8 cellular contexts compared by ENCODE assay signal in the genomic region with DNA sequence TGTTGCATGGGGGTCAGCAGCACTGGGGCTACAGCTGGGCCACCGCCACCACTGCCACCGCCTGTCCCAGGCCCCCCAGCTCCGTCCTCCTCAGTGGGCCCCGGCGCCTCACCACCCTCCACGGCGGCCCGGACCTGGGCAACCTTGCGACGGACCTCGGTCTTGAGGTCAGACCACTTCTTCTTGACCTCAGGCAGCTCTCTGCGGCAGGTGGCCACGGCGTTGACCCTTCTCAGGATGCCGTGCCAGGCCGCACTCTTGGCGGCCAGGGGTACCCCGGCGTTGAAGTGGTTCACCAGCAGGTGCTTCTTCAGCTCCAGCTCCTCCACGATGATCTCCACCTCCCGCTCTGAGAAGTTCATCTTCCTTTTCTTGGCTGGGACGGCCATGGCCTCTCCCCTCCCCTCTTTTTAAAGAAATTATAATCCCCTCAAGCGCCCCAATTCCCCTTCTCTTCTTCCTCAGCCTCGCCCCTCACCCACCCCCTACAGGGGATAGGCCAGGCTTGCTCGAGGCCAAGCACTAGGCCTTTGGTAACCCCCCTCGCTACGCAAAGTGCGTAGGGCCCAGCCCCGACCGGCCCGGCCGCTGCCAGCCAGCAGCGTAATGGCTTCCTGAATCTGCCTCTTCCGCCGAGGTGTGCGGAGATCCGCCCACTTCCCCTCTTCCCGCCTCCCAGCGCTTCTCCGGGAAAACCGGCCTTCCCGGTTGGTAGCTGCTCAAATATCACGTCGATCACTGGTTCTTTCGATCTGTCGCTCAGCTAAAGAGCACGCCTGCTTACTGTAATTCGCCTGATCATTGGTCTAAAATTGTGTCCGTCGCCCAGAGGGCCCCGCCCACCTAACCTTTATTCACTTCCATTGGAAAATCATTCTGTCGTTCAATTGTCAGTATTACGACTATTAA. TPM values are rescaled to one million over a fixed set of nuclear protein-coding genes. Genes with fewer than 3 reads are reported as not detected.
DNase-seq lines count a peak whose midpoint lies in the region; ATAC-seq and TF ChIP-seq lines count a peak whose summit lies in the region.

TSS of gene NAIF1 (minus strand) at position 608 of the 909 bp plus-strand sequence. CDS start at position 389, 219 bp downstream.

- peak within 1 kb of the TSS; percentile 85 to 90 for H3K4me3 ChIP-seq in testis

- peaks cover 28% of the 10 kb centered on the region for H3K4me1 ChIP-seq in testis

- no peaks in the 10 kb centered on the region for H3K36me3 Mint-ChIP-seq in activated naive CD4-positive, alpha-beta T cell treated with anti-CD3 and anti-CD28 coated beads, Interleukin-2, amount 50 U/mL, for 24 hours

- TF ChIP-seq CTCF in testis (IDR thresholded peaks at IDR 0.05) = no peak

- peak within 1 kb of the TSS; percentile 82 to 100 for H3K27ac ChIP-seq in testis

- intact Hi-C loops in testis (cut with DNase I; ENCODE audit: low total_unique reads) = no loop called here

- H3K36me3 ChIP-seq in testis (ENCODE audit: low read depth, missing control alignments) = no peaks in the 10 kb centered on the region

- DNase-seq in GM04504 (ENCODE audit: low read depth) (peak; percentile 100), NCI-H1048 (lab: John Stamatoyannopoulos, UW) (peak; percentile 93), glomerular endothelial cell (ENCODE audit: extremely low read depth, low read depth, low spot score) (peak; percentile 99), occipital lobe (lab: John Stamatoyannopoulos, UW) (peak; percentile 96), testis (peak; percentile 99)

- no peaks in the 10 kb centered on the region for H3K27me3 Mint-ChIP-seq in activated naive CD4-positive, alpha-beta T cell treated with anti-CD3 and anti-CD28 coated beads, Interleukin-2, amount 50 U/mL, for 24 hours

- H3K27ac Mint-ChIP-seq in activated naive CD4-positive, alpha-beta T cell treated with anti-CD3 and anti-CD28 coated beads, Interleukin-2, amount 50 U/mL, for 24 hours = peak within 1 kb of the TSS; percentile 93

- H3K4me3 Mint-ChIP-seq in activated naive CD4-positive, alpha-beta T cell treated with anti-CD3 and anti-CD28 coated beads, Interleukin-2, amount 50 U/mL, for 24 hours = no peak within 1 kb of the TSS

- H3K9me3 Mint-ChIP-seq in activated naive CD4-positive, alpha-beta T cell treated with anti-CD3 and anti-CD28 coated beads, Interleukin-2, amount 50 U/mL, for 24 hours = no peaks in the 10 kb centered on the region

- WGBS in testis, 2 donors = 23 to 38% methylated on average over 43 to 53 of the region's 53 CpGs

- no peaks in the 10 kb centered on the region for H3K9me3 ChIP-seq in testis

- H3K4me1 Mint-ChIP-seq in activated naive CD4-positive, alpha-beta T cell treated with anti-CD3 and anti-CD28 coated beads, Interleukin-2, amount 50 U/mL, for 24 hours = peaks cover 62% of the 10 kb centered on the region

- ATAC-seq in HG02571 (IDR thresholded peaks at IDR 0.05; ENCODE audit: unreplicated experiment) (peak; percentile 56), SK-N-SH treated with all-trans-retinoic acid at 6 μM for 48 hours (peak; percentile 90)

- H3K27me3 ChIP-seq in testis = no peaks in the 10 kb centered on the region

- TF ChIP-seq POLR2A in testis (IDR thresholded peaks at IDR 0.05) = no peak

TF ChIP-seq in SK-N-SH treated with all-trans-retinoic acid at 6 μM for 48 hours, 23 proteins besides CTCF, POLR2A, EP300 and RAD21:
- TF ChIP-seq ISL1 (CRISPR knock-in tag; IDR thresholded peaks at IDR 0.05) (no peak), ZNF8 (CRISPR knock-in tag; IDR thresholded peaks at IDR 0.05) (no peak)
- TF ChIP-seq, protein P1, sequence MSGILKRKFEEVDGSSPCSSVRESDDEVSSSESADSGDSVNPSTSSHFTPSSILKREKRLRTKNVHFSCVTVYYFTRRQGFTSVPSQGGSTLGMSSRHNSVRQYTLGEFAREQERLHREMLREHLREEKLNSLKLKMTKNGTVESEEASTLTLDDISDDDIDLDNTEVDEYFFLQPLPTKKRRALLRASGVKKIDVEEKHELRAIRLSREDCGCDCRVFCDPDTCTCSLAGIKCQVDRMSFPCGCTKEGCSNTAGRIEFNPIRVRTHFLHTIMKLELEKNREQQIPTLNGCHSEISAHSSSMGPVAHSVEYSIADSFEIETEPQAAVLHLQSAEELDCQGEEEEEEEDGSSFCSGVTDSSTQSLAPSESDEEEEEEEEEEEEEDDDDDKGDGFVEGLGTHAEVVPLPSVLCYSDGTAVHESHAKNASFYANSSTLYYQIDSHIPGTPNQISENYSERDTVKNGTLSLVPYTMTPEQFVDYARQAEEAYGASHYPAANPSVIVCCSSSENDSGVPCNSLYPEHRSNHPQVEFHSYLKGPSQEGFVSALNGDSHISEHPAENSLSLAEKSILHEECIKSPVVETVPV (CRISPR knock-in tag; IDR thresholded peaks at IDR 0.05) = no peak

RNA-seq across cellular contexts. Expression of gene NAIF1, which starts in this region (rescaled TPM):
- 6.8 and 8.4 TPM in 2 replicates for total RNA-seq in glomerular endothelial cell
- 6.4 TPM for total RNA-seq in occipital lobe
- total RNA-seq in testis = 10 to 100 TPM; 18.5 to 19.4 TPM
- polyA plus RNA-seq in testis (ENCODE audit: insufficient read depth, low read depth, low replicate concordance) = 25.1 TPM

Comparison
In these comparisons a context has a peak if more than half of its experiments do, and no peak if none do; other contexts are left out.
1. Peak in every context shown above with its lines: DNase-seq, ATAC-seq, H3K4me3 ChIP-seq and H3K27ac ChIP-seq.